8 cellular contexts compared by ENCODE assay signal in the genomic region with DNA sequence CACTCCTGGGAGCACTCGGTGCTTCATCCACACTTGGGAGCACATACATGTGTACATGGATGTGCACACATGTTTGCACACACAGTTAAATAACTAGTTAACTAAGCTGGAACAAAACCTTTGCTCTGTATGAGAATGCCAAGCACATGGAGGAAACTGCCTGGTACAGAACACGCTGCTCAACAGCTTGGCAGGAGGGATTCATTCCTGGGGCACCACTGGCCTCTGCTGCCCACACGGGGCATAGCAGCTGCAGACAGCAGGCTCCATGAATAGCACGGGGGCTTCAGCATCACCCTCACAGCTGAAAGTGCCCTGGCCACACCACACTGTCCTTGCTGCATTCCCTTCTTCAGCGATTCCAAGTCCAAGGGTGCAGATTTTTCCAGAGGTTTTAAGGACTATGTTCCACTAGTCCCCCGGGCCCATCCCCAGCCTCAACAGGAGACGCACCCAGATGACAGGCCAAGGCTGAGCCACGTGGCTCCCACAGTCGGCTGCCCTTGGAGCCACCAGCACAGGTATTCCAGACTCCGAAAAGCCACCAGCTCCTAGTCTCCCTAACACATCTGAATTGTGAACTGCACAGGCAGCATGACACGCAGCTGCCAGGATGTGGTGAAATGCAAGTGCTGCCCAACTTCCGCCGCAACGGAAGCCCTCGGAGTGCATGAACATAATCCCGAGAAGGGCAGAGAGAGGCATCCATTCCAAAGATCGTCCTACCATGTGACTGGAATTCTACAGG.
DNase-seq lines count a peak whose midpoint lies in the region; ATAC-seq and TF ChIP-seq lines count a peak whose summit lies in the region.

No MANE protein-coding gene starts in this region.

- ATAC-seq in HG03039 (IDR thresholded peaks at IDR 0.05; ENCODE audit: unreplicated experiment), result no peak
- no peak for ATAC-seq in GM18517 (IDR thresholded peaks at IDR 0.05; ENCODE audit: unreplicated experiment)

- peak; percentile 80 for DNase-seq in AG08396 (ENCODE audit: low spot score)
- DNase-seq in NCI-H446 treated with DMSO at 0.1 percent for 48 hours (lab: John Stamatoyannopoulos, UW), result peak; percentile 12
- DNase-seq in activated T-cell treated with anti-CD3 and anti-CD28 coated beads, Interleukin-2, amount 50 U/mL, for 24 hours, result peak; percentile 55
- DNase-seq in fibroblast of peridontal ligament (ENCODE audit: extremely low read depth), result peak; percentile 62
- peak; percentile 62 for DNase-seq in nephron progenitor cell

- H3K36me3 Mint-ChIP-seq in activated T-cell treated with anti-CD3 and anti-CD28 coated beads, Interleukin-2, amount 50 U/mL, for 24 hours (ENCODE audit: low read depth), result peaks cover 22% of the 10 kb centered on the region
- peaks cover 17% of the 10 kb centered on the region for H3K36me3 Mint-ChIP-seq in nephron progenitor cell (ENCODE audit: low read depth)

- no peak overlapping the region for H3K4me3 Mint-ChIP-seq in activated T-cell treated with anti-CD3 and anti-CD28 coated beads, Interleukin-2, amount 50 U/mL, for 24 hours
- H3K4me3 Mint-ChIP-seq in nephron progenitor cell, result no peak overlapping the region

- H3K4me1 Mint-ChIP-seq in activated T-cell treated with anti-CD3 and anti-CD28 coated beads, Interleukin-2, amount 50 U/mL, for 24 hours (ENCODE audit: low read depth), result peaks cover 2% of the 10 kb centered on the region
- peaks cover 51% of the 10 kb centered on the region for H3K4me1 Mint-ChIP-seq in nephron progenitor cell

- no peaks in the 10 kb centered on the region for H3K27me3 Mint-ChIP-seq in activated T-cell treated with anti-CD3 and anti-CD28 coated beads, Interleukin-2, amount 50 U/mL, for 24 hours
- H3K27me3 Mint-ChIP-seq in nephron progenitor cell (ENCODE audit: low read depth, poor library complexity), result no peaks in the 10 kb centered on the region

- no peak overlapping the region for H3K27ac Mint-ChIP-seq in activated T-cell treated with anti-CD3 and anti-CD28 coated beads, Interleukin-2, amount 50 U/mL, for 24 hours
- H3K27ac Mint-ChIP-seq in nephron progenitor cell, result no peak overlapping the region

- TF ChIP-seq CTCF in GM12873 (IDR thresholded peaks at IDR 0.05; ENCODE audit: insufficient read depth, low read depth, low read length, missing control alignments) (peak; percentile 72), nephron progenitor cell (IDR thresholded peaks at IDR 0.05) (peak; percentile 68)

- peaks cover 2% of the 10 kb centered on the region for H3K9me3 Mint-ChIP-seq in activated T-cell treated with anti-CD3 and anti-CD28 coated beads, Interleukin-2, amount 50 U/mL, for 24 hours
- H3K9me3 Mint-ChIP-seq in nephron progenitor cell, result peaks cover 4% of the 10 kb centered on the region

Comparison
In these comparisons a context has a peak if more than half of its experiments do, and no peak if none do; other contexts are left out.
1. DNase-seq: peak in every context shown above with its lines; median percentile 80 in AG08396; 62 in fibroblast of peridontal ligament; 62 in nephron progenitor cell; 55 in activated T-cell treated with anti-CD3 and anti-CD28 coated beads, Interleukin-2, amount 50 U/mL, for 24 hours; 12 in NCI-H446 treated with DMSO at 0.1 percent for 48 hours.